ENCODE assay signal across 19 cellular contexts in genomic region chr10:44379907-44380306, GRCh38. TPM values are rescaled to one million over a fixed set of nuclear protein-coding genes. Genes with fewer than 3 reads are reported as not detected.
"Had no signal": no experiment of that assay in that cellular context is flagged by ENCODE, and none has a peak within 500 bp of the region (broad histone marks: within the 10 kb centered on the region; RNA-seq: fewer than 3 reads in every experiment).

No MANE protein-coding gene starts in this region.

- H3K27me3 ChIP-seq: body of pancreas, pancreas, tibial artery had no signal

- H3K4me3 ChIP-seq: body of pancreas, cardiac muscle cell, left lung, pancreas, tibial artery had no signal

- DNase-seq: activated CD4-positive, alpha-beta memory T cell treated with anti-CD3 and anti-CD28 coated beads, Interleukin-2, amount 10 ng/mL, durations not matched to agents 7 days and 5 days; activated CD4-positive, alpha-beta T cell treated with anti-CD3 and anti-CD28 coated beads, Interleukin-2, amount 10 ng/mL, durations not matched to agents 24 days and 14 days; activated CD8-positive, alpha-beta memory T cell treated with anti-CD3 and anti-CD28 coated beads, Interleukin-2, amount 10 ng/mL, durations not matched to agents 7 days and 5 days; activated naive CD4-positive, alpha-beta T cell treated with anti-CD3 and anti-CD28 coated beads, Interleukin-2, amount 10 ng/mL, durations not matched to agents 7 days and 5 days; activated T-cell treated with anti-CD3 and anti-CD28 coated beads for 4 hours; heart right ventricle; left lung; mammary epithelial cell; nephron progenitor cell; stimulated activated CD4-positive, alpha-beta T cell treated with anti-CD3 and anti-CD28 coated beads, Interleukin-12 subunit alpha, Interleukin-12 subunit beta, amount 100 ng/mL, for 4 hours; stimulated activated CD4-positive, alpha-beta T cell treated with anti-CD3 and anti-CD28 coated beads, Interleukin-4, amount 100 ng/mL, for 4 hours; stimulated activated naive CD8-positive, alpha-beta T cell treated with anti-CD3 and anti-CD28 coated beads, Interleukin-15, Interleukin-2, amounts not matched to agents 100 U/mL and 50 U/mL, for 24 hours; T-helper 2 cell had no signal

- H3K36me3 ChIP-seq: left lung had no signal

- ATAC-seq: activated CD4-positive, CD25-positive, alpha-beta regulatory T cell treated with anti-CD3 and anti-CD28 coated beads, Interleukin-2, amount 50 U/mL, for 24 hours; activated CD8-positive, alpha-beta memory T cell treated with anti-CD3 and anti-CD28 coated beads, Interleukin-2, amount 10 ng/mL, durations not matched to agents 7 days and 5 days; body of pancreas; heart right ventricle; left lung; pancreas; stimulated activated naive CD8-positive, alpha-beta T cell treated with anti-CD3 and anti-CD28 coated beads, Interleukin-15, Interleukin-2, amounts not matched to agents 100 U/mL and 50 U/mL, for 24 hours had no signal

- H3K27ac ChIP-seq: cardiac muscle cell, left lung, pancreas, tibial artery had no signal

- H3K9me3 ChIP-seq: body of pancreas, heart right ventricle, left lung, pancreas, tibial artery had no signal

RNA-seq across cellular contexts. Expression of gene CXCL12, which starts 5.0 kb away (rescaled TPM):
- total RNA-seq: activated CD4-positive, alpha-beta memory T cell treated with anti-CD3 and anti-CD28 coated beads, Interleukin-2, amount 10 ng/mL, durations not matched to agents 7 days and 5 days; activated CD4-positive, alpha-beta T cell treated with anti-CD3 and anti-CD28 coated beads, Interleukin-2, amount 10 ng/mL, durations not matched to agents 24 days and 14 days; activated CD8-positive, alpha-beta memory T cell treated with anti-CD3 and anti-CD28 coated beads, Interleukin-2, amount 10 ng/mL, durations not matched to agents 7 days and 5 days had no signal
- polyA plus RNA-seq: keratinocyte, mammary epithelial cell had no signal
